ENCODE assay signal across 20 cellular contexts in genomic region chrX:43106009-43106408, GRCh38.
"Had no signal": no experiment of that assay in that cellular context is flagged by ENCODE, and none has a peak within 500 bp of the region (broad histone marks: within the 10 kb centered on the region; RNA-seq: fewer than 3 reads in every experiment).

No MANE protein-coding gene starts in this region.

- H3K9me3 Mint-ChIP-seq: activated T-helper 2 cell treated with anti-CD3 and anti-CD28 coated beads, Interferon-gamma antibody, Interleukin-2, Interleukin-4, amounts not matched to agents 10 μg/mL and 5 μg/mL and 100 μg/mL, durations not matched to agents 14 hours and 24 hours and 36 hours; type B pancreatic cell had no signal

- H3K27ac ChIP-seq: body of pancreas, esophagus muscularis mucosa, gastroesophageal sphincter, heart left ventricle, stomach, WERI-Rb-1 had no signal

- H3K27ac Mint-ChIP-seq: activated T-helper 2 cell treated with anti-CD3 and anti-CD28 coated beads, Interferon-gamma antibody, Interleukin-2, Interleukin-4, amounts not matched to agents 10 μg/mL and 5 μg/mL and 100 μg/mL, durations not matched to agents 14 hours and 24 hours and 36 hours; progenitor cell of endocrine pancreas; type B pancreatic cell had no signal

- H3K4me3 Mint-ChIP-seq: type B pancreatic cell had no signal

- H3K27me3 Mint-ChIP-seq: progenitor cell of endocrine pancreas, type B pancreatic cell had no signal

- H3K4me1 ChIP-seq: body of pancreas, esophagus muscularis mucosa, gastroesophageal sphincter, heart left ventricle, stomach had no signal

- H3K27me3 ChIP-seq: body of pancreas, esophagus muscularis mucosa, gastroesophageal sphincter had no signal

- DNase-seq: activated CD4-positive, alpha-beta T cell treated with anti-CD3 and anti-CD28 coated beads for 1 hour; activated CD8-positive, alpha-beta memory T cell treated with anti-CD3 and anti-CD28 coated beads for 24 hours; activated CD8-positive, alpha-beta memory T cell treated with anti-CD3 and anti-CD28 coated beads, Interleukin-2, amount 50 U/mL, for 48 hours; activated naive CD4-positive, alpha-beta T cell treated with Interleukin-2 at 50 U/mL for 16 hours; amygdala; body of pancreas; dermis blood vessel endothelial cell; effector memory CD4-positive, alpha-beta T cell; heart left ventricle; kidney; SIG-M5; stomach; WERI-Rb-1 had no signal

- H3K36me3 Mint-ChIP-seq: type B pancreatic cell had no signal

- H3K36me3 ChIP-seq: esophagus muscularis mucosa, gastroesophageal sphincter, heart left ventricle, stomach, WERI-Rb-1 had no signal

- ATAC-seq: body of pancreas, gastroesophageal sphincter, heart left ventricle, left lobe of liver had no signal

- H3K9me3 ChIP-seq: body of pancreas, esophagus muscularis mucosa, gastroesophageal sphincter, heart left ventricle, stomach had no signal

- H3K4me3 ChIP-seq: body of pancreas, esophagus muscularis mucosa, gastroesophageal sphincter, heart left ventricle, lung, stomach had no signal
